Comparison of ENCODE assay signal across 10 cellular contexts in the genomic region with DNA sequence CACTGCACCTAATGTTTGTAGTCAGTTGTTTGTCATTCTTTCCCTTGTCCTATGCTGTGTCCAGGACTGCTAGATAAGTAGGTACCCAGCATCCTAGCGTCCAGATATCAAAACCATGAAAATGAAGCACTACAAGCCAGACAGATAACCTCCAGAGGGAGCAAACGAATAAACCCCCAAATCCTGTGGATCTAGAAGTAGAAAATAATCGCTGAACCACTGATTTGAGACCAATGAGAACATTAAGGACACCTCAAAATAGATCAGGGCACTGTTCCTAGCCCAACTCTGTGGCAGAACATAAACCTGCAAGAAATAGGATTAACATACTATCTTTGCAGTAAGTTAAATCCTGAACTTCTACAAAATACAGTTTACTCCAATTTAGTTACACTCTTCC. TPM values are rescaled to one million over a fixed set of nuclear protein-coding genes. Genes with fewer than 3 reads are reported as not detected.
DNase-seq lines count a peak whose midpoint lies in the region; ATAC-seq and TF ChIP-seq lines count a peak whose summit lies in the region.
"Had no signal": no experiment of that assay in that cellular context is flagged by ENCODE, and none has a peak within 500 bp of the region (broad histone marks: within the 10 kb centered on the region; RNA-seq: fewer than 3 reads in every experiment).

No MANE protein-coding gene starts in this region.

- H3K27me3 ChIP-seq in right lobe of liver: no peaks in the 10 kb centered on the region
- H3K27me3 ChIP-seq in suprapubic skin: no peaks in the 10 kb centered on the region
- no peaks in the 10 kb centered on the region for H3K27me3 ChIP-seq in adrenal gland

- intact Hi-C loops in right lobe of liver (cut with DNase I): no loop called here
- intact Hi-C loops in adrenal gland (cut with DNase I): no loop called here

- H3K27ac ChIP-seq in right lobe of liver: peak overlapping the region in 2 of 3 donors; percentile 78 to 85
- H3K27ac ChIP-seq in suprapubic skin: peak overlapping the region; percentile 62
- H3K27ac ChIP-seq in adrenal gland: peak overlapping the region in 2 of 5 donors; percentile 74 to 88
- H3K27ac ChIP-seq: SK-N-MC had no signal

- no peak for TF ChIP-seq CTCF in right lobe of liver (IDR thresholded peaks at IDR 0.05)
- no peak for TF ChIP-seq CTCF in suprapubic skin (IDR thresholded peaks at IDR 0.05)
- TF ChIP-seq CTCF in adrenal gland (IDR thresholded peaks at IDR 0.05): no peak

- CTCF ChIA-PET in activated CD4-positive, alpha-beta T cell treated with anti-CD3 and anti-CD28 coated beads, Interleukin-2, amount 10 ng/mL, durations not matched to agents 7 days and 5 days (lab: Charles Lee): no interaction called here
- CTCF ChIA-PET in activated CD8-positive, alpha-beta T cell treated with anti-CD3 and anti-CD28 coated beads, Interleukin-2, amount 10 ng/mL, durations not matched to agents 7 days and 5 days (lab: Charles Lee): interaction anchor here (3.2 kb wide), 2 partner anchors 16 to 26 kb away, joined by 15 to 33 read pairs; partner anchors contain the start of gene NDUFAF4

- TF ChIP-seq POLR2A in right lobe of liver (IDR thresholded peaks at IDR 0.05) (no peak), suprapubic skin (IDR thresholded peaks at IDR 0.05) (no peak), adrenal gland (IDR thresholded peaks at IDR 0.05) (no peak)

- no peak overlapping the region for H3K4me3 ChIP-seq in right lobe of liver
- no peak overlapping the region for H3K4me3 ChIP-seq in suprapubic skin
- H3K4me3 ChIP-seq in adrenal gland: no peak overlapping the region

- peak overlapping the region; percentile 92 for H3K27ac Mint-ChIP-seq in activated CD4-positive, alpha-beta T cell treated with anti-CD3 and anti-CD28 coated beads, Interleukin-2, amount 10 ng/mL, durations not matched to agents 7 days and 5 days
- peak overlapping the region; percentile 7 for H3K27ac Mint-ChIP-seq in activated CD8-positive, alpha-beta T cell treated with anti-CD3 and anti-CD28 coated beads, Interleukin-2, amount 10 ng/mL, durations not matched to agents 7 days and 5 days

- H3K9me3 ChIP-seq in right lobe of liver (no peaks in the 10 kb centered on the region), suprapubic skin (no peaks in the 10 kb centered on the region), adrenal gland (replicated peaks in 1 of 3) (no peaks in the 10 kb centered on the region)

- no peaks in the 10 kb centered on the region for H3K4me1 ChIP-seq in right lobe of liver
- peaks cover 19% of the 10 kb centered on the region for H3K4me1 ChIP-seq in suprapubic skin
- peaks cover 0 to 4% of the 10 kb centered on the region in 2 donors for H3K4me1 ChIP-seq in adrenal gland (replicated peaks in 1 of 2)

- POLR2A ChIA-PET in activated CD4-positive, alpha-beta T cell treated with anti-CD3 and anti-CD28 coated beads, Interleukin-2, amount 10 ng/mL, durations not matched to agents 7 days and 5 days (lab: Charles Lee): no interaction called here
- POLR2A ChIA-PET in activated CD8-positive, alpha-beta T cell treated with anti-CD3 and anti-CD28 coated beads, Interleukin-2, amount 10 ng/mL, durations not matched to agents 7 days and 5 days (lab: Charles Lee): no interaction called here

- peaks cover 44% of the 10 kb centered on the region for H3K4me1 Mint-ChIP-seq in activated CD4-positive, alpha-beta T cell treated with anti-CD3 and anti-CD28 coated beads, Interleukin-2, amount 10 ng/mL, durations not matched to agents 7 days and 5 days
- peaks cover 36% of the 10 kb centered on the region for H3K4me1 Mint-ChIP-seq in activated CD8-positive, alpha-beta T cell treated with anti-CD3 and anti-CD28 coated beads, Interleukin-2, amount 10 ng/mL, durations not matched to agents 7 days and 5 days (ENCODE audit: low read depth)

- peak overlapping the region; percentile 89 for H3K4me3 Mint-ChIP-seq in activated CD4-positive, alpha-beta T cell treated with anti-CD3 and anti-CD28 coated beads, Interleukin-2, amount 10 ng/mL, durations not matched to agents 7 days and 5 days
- H3K4me3 Mint-ChIP-seq in activated CD8-positive, alpha-beta T cell treated with anti-CD3 and anti-CD28 coated beads, Interleukin-2, amount 10 ng/mL, durations not matched to agents 7 days and 5 days: peak overlapping the region; percentile 89

- no peak for DNase-seq in activated CD4-positive, alpha-beta T cell treated with anti-CD3 and anti-CD28 coated beads, Interleukin-2, amount 10 ng/mL, durations not matched to agents 7 days and 5 days
- DNase-seq in activated CD4-positive, alpha-beta T cell treated with anti-CD3 and anti-CD28 coated beads for 48 hours: no peak
- DNase-seq in activated CD8-positive, alpha-beta T cell treated with anti-CD3 and anti-CD28 coated beads, Interleukin-2, amount 10 ng/mL, durations not matched to agents 7 days and 5 days: no peak
- DNase-seq in right lobe of liver: no peak
- no peak for DNase-seq in suprapubic skin (ENCODE audit: low spot score in 2 of 2)
- DNase-seq in adrenal gland: no peak
- no peak for DNase-seq in HPDE6-E6E7 (ENCODE audit: extremely low spot score)
- no peak for DNase-seq in NOMO-1 treated with DMSO at 0.1 percent for 48 hours (lab: John Stamatoyannopoulos, UW; ENCODE audit: unreplicated experiment)
- DNase-seq: MV-4-11 had no signal

- no peaks in the 10 kb centered on the region for H3K36me3 Mint-ChIP-seq in activated CD4-positive, alpha-beta T cell treated with anti-CD3 and anti-CD28 coated beads, Interleukin-2, amount 10 ng/mL, durations not matched to agents 7 days and 5 days (ENCODE audit: low read depth)
- no peaks in the 10 kb centered on the region for H3K36me3 Mint-ChIP-seq in activated CD8-positive, alpha-beta T cell treated with anti-CD3 and anti-CD28 coated beads, Interleukin-2, amount 10 ng/mL, durations not matched to agents 7 days and 5 days (ENCODE audit: low read depth)

- 67% methylated on average over 3 of the region's 3 CpGs for WGBS in right lobe of liver (ENCODE audit: insufficient coverage, low coverage, low lambda C conversion rate, missing lambda C conversion rate)
- 73% methylated on average over 3 of the region's 3 CpGs for WGBS in suprapubic skin
- WGBS in adrenal gland, 4 donors: 66 to 82% (median 76%) methylated on average over 3 of the region's 3 CpGs

- no peak for ATAC-seq in activated CD8-positive, alpha-beta T cell treated with anti-CD3 and anti-CD28 coated beads, Interleukin-2, amount 10 ng/mL, durations not matched to agents 7 days and 5 days
- no peak for ATAC-seq in right lobe of liver

- no peaks in the 10 kb centered on the region for H3K9me3 Mint-ChIP-seq in activated CD4-positive, alpha-beta T cell treated with anti-CD3 and anti-CD28 coated beads, Interleukin-2, amount 10 ng/mL, durations not matched to agents 7 days and 5 days
- no peaks in the 10 kb centered on the region for H3K9me3 Mint-ChIP-seq in activated CD8-positive, alpha-beta T cell treated with anti-CD3 and anti-CD28 coated beads, Interleukin-2, amount 10 ng/mL, durations not matched to agents 7 days and 5 days (ENCODE audit: insufficient read depth)

- peaks cover 9% of the 10 kb centered on the region for H3K27me3 Mint-ChIP-seq in activated CD4-positive, alpha-beta T cell treated with anti-CD3 and anti-CD28 coated beads, Interleukin-2, amount 10 ng/mL, durations not matched to agents 7 days and 5 days
- peaks cover 22% of the 10 kb centered on the region for H3K27me3 Mint-ChIP-seq in activated CD8-positive, alpha-beta T cell treated with anti-CD3 and anti-CD28 coated beads, Interleukin-2, amount 10 ng/mL, durations not matched to agents 7 days and 5 days (ENCODE audit: low read depth)

- no peak for TF ChIP-seq EP300 in suprapubic skin (IDR thresholded peaks at IDR 0.05)

- H3K36me3 ChIP-seq in right lobe of liver (no peaks in the 10 kb centered on the region), suprapubic skin (no peaks in the 10 kb centered on the region), adrenal gland (replicated peaks in 1 of 2) (no peaks in the 10 kb centered on the region)

RNA-seq across cellular contexts. Expression of gene KLHL32, which starts 1.1 kb away (rescaled TPM):
- total RNA-seq in activated CD4-positive, alpha-beta T cell treated with anti-CD3 and anti-CD28 coated beads, Interleukin-2, amount 10 ng/mL, durations not matched to agents 7 days and 5 days: 1 to 10 TPM in 1 of 2 experiments, under 1 TPM in 1; 0.97 to 1.6 TPM
- total RNA-seq in activated CD8-positive, alpha-beta T cell treated with anti-CD3 and anti-CD28 coated beads, Interleukin-2, amount 10 ng/mL, durations not matched to agents 7 days and 5 days: under 1 TPM; 0.57 to 0.95 TPM
- total RNA-seq in right lobe of liver (1 to 10 TPM in 2 of 6 experiments, under 1 TPM in 4; 0.58 to 1.2 (median 0.71) TPM), suprapubic skin (under 1 TPM in 1 of 4 donors, not detected in 3; 0.48 TPM), adrenal gland (1 to 10 TPM in 1 of 8 donors, under 1 TPM in 6, not detected in 1; 0.21 to 1.2 (median 0.36) TPM)
- under 1 TPM; 0.37 to 0.80 (median 0.37) TPM for polyA plus RNA-seq in adrenal gland

RNA-seq across cellular contexts. Expression of gene NDUFAF4, which starts 25.7 kb away (rescaled TPM):
- 10 to 100 TPM; 34.3 to 42.7 TPM for total RNA-seq in activated CD4-positive, alpha-beta T cell treated with anti-CD3 and anti-CD28 coated beads, Interleukin-2, amount 10 ng/mL, durations not matched to agents 7 days and 5 days
- 10 to 100 TPM; 42.3 to 42.5 TPM for total RNA-seq in activated CD8-positive, alpha-beta T cell treated with anti-CD3 and anti-CD28 coated beads, Interleukin-2, amount 10 ng/mL, durations not matched to agents 7 days and 5 days
- 10 to 100 TPM; 16.0 to 32.8 (median 27.1) TPM for total RNA-seq in right lobe of liver
- 10 to 100 TPM; 12.1 to 31.1 (median 19.0) TPM for total RNA-seq in suprapubic skin
- 10 to 100 TPM; 11.4 to 73.5 (median 28.3) TPM for total RNA-seq in adrenal gland
- polyA plus RNA-seq in adrenal gland: 10 to 100 TPM; 27.8 to 51.3 (median 27.9) TPM
